In genomic region chr18:46069524-46069923, GRCh38 we compare ENCODE assay signal across 1 cellular context.
TF ChIP-seq lines count a peak whose summit lies in the region.

No MANE protein-coding gene starts in this region.

TF ChIP-seq in SK-N-SH treated with all-trans-retinoic acid at 6 μM for 48 hours, 23 proteins besides CTCF, POLR2A, EP300 and RAD21 (continued from another document):
- no peak for TF ChIP-seq GLIS3 (CRISPR knock-in tag; IDR thresholded peaks at IDR 0.05)
TF ChIP-seq in SK-N-SH treated with all-trans-retinoic acid at 6 μM for 48 hours: peak in this region for 0.
